ENCODE assay signal across 8 cellular contexts in genomic region chr10:133275683-133276092, GRCh38. TPM values are rescaled to one million over a fixed set of nuclear protein-coding genes. Genes with fewer than 3 reads are reported as not detected.
DNase-seq lines count a peak whose midpoint lies in the region; ATAC-seq and TF ChIP-seq lines count a peak whose summit lies in the region.

No MANE protein-coding gene starts in this region.

- H3K4me3 ChIP-seq in fibroblast of villous mesenchyme (ENCODE audit: low read depth, low read length): no peak overlapping the region
- H3K4me3 ChIP-seq in tibial artery: peak overlapping the region; percentile 6 to 18

- ATAC-seq in GM18861 (IDR thresholded peaks at IDR 0.05; ENCODE audit: unreplicated experiment) (peak; percentile 27), HG02840 (IDR thresholded peaks at IDR 0.05; ENCODE audit: low FRiP score, unreplicated experiment) (peak; percentile 25), T-helper 17 cell (peak; percentile 29)

- H3K4me1 Mint-ChIP-seq in T-helper 17 cell: peaks cover 24% of the 10 kb centered on the region

- H3K27me3 ChIP-seq in tibial artery: peaks cover 0 to 20% of the 10 kb centered on the region in 2 donors

- H3K27ac ChIP-seq in tibial artery: no peak overlapping the region

- peak overlapping the region; percentile 96 for H3K27ac Mint-ChIP-seq in T-helper 17 cell

- H3K36me3 ChIP-seq in tibial artery: peaks cover 15 to 47% (median 26%) of the 10 kb centered on the region in 3 donors

- H3K9me3 ChIP-seq in T-helper 17 cell (ENCODE audit: control insufficient read depth, low read length, poor library complexity, severe bottlenecking) (no peaks in the 10 kb centered on the region), tibial artery (no peaks in the 10 kb centered on the region)

- H3K27me3 Mint-ChIP-seq in T-helper 17 cell: no peaks in the 10 kb centered on the region

- H3K4me1 ChIP-seq in tibial artery: peaks cover 0 to 20% (median 6%) of the 10 kb centered on the region in 4 donors

- intact Hi-C loops in tibial artery (cut with DNase I; ENCODE audit: low total_unique reads): no loop called here

- DNase-seq in T-helper 17 cell (peak in 1 of 3 donors; percentile 39), fibroblast of villous mesenchyme (ENCODE audit: low read depth) (peak; percentile 7), tibial artery (no peak), A172 (ENCODE audit: low spot score) (no peak), NCI-H2171 (lab: John Stamatoyannopoulos, UW) (no peak), nucleus accumbens (lab: John Stamatoyannopoulos, UW) (no peak)

- peak overlapping the region; percentile 95 for H3K4me3 Mint-ChIP-seq in T-helper 17 cell

- no peak for TF ChIP-seq CTCF in fibroblast of villous mesenchyme (IDR thresholded peaks at IDR 0.05; ENCODE audit: insufficient read depth, low read depth, low read length)
- no peak for TF ChIP-seq CTCF in tibial artery (IDR thresholded peaks at IDR 0.05)

- H3K36me3 Mint-ChIP-seq in T-helper 17 cell (ENCODE audit: low read depth): no peaks in the 10 kb centered on the region

RNA-seq across cellular contexts. Expression of gene ADAM8, which starts 1.0 kb away (rescaled TPM):
- 100 to 1,000 TPM; 157 to 188 TPM for total RNA-seq in T-helper 17 cell
- total RNA-seq in fibroblast of villous mesenchyme: 2.3 and 7.8 TPM in 2 replicates
- total RNA-seq in A172 (2014; rRNA removed; shearing (Covaris generic)): 0.31 and 0.93 TPM in 2 replicates

RNA-seq across cellular contexts. Expression of gene TUBGCP2, which starts 33.0 kb away (rescaled TPM):
- 10 to 100 TPM; 73.6 to 75.4 TPM for total RNA-seq in T-helper 17 cell
- 56.7 and 66.9 TPM in 2 replicates for total RNA-seq in fibroblast of villous mesenchyme
- total RNA-seq in A172 (2014; rRNA removed; shearing (Covaris generic)): 29.3 and 35.9 TPM in 2 replicates

RNA-seq across cellular contexts. Expression of gene ZNF511, which starts 33.0 kb away (rescaled TPM):
- total RNA-seq in T-helper 17 cell (10 to 100 TPM; 28.1 to 33.2 TPM), fibroblast of villous mesenchyme (21.2 and 27.1 TPM in 2 replicates)
- 13.4 and 26.6 TPM in 2 replicates for total RNA-seq in A172 (2014; rRNA removed; shearing (Covaris generic))

RNA-seq across cellular contexts. Expression of gene VENTX, which starts 38.0 kb away (rescaled TPM):
- total RNA-seq in T-helper 17 cell (under 1 TPM; 0.21 to 0.52 TPM), fibroblast of villous mesenchyme (not detected in 2 replicates)
- total RNA-seq in A172 (2014; rRNA removed; shearing (Covaris generic)): not detected in 2 replicates

RNA-seq across cellular contexts. Expression of gene UTF1, which starts 45.7 kb away (rescaled TPM):
- total RNA-seq in T-helper 17 cell: not detected
- total RNA-seq in fibroblast of villous mesenchyme: not detected in 2 replicates
- not detected in 2 replicates for total RNA-seq in A172 (2014; rRNA removed; shearing (Covaris generic))

Comparison
In these comparisons a context has a peak if more than half of its experiments do, and no peak if none do; other contexts are left out.
1. RNA of gene ADAM8, which starts 1.0 kb away (total RNA-seq): 157 to 188 TPM in T-helper 17 cell; 2.3 to 7.8 TPM in fibroblast of villous mesenchyme and 0.31 to 0.93 TPM in A172; every median in the first group is over 10 times any median in the second.
2. Peak in every context shown above with its lines, with median percentiles within 50 percentile points of each other: ATAC-seq.